Comparison of ENCODE assay signal across 23 cellular contexts in the genomic region with DNA sequence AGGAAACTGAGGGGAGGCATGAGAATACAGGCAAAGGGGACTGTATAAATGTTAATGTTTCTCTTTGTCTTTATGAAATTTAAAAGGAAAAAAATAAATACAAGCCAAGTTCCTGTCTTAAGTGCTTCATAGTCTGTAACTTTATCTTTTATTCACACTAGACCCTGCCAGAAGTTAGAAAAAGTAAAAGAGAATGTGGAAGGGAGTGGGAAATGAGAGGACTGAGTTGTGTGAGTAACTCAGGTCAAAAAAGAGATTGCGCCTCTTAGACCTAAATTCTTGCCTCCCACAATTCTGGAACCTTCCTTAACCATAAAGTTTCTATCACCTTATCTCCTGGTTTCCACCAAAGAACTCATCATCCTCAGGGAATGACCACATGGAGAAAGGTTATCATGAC.
A peak's percentile ranks its signal among the peaks of the same experiment; 100 is the strongest.
DNase-seq lines count a peak whose midpoint lies in the region; ATAC-seq, FAIRE-seq and TF ChIP-seq lines count a peak whose summit lies in the region.
"Had no signal": no experiment of that assay in that cellular context is flagged by ENCODE, and none has a peak within 500 bp of the region (broad histone marks: within the 10 kb centered on the region; RNA-seq: fewer than 3 reads in every experiment).

No MANE protein-coding gene starts in this region.

- TF ChIP-seq CTCF in A549 (IDR thresholded peaks at IDR 0.05): no peak
- TF ChIP-seq CTCF in heart right ventricle (IDR thresholded peaks at IDR 0.05): no peak
- no peak for TF ChIP-seq CTCF in prostate gland (IDR thresholded peaks at IDR 0.05)

- no peaks in the 10 kb centered on the region for H3K9me3 Mint-ChIP-seq in activated CD4-positive, alpha-beta T cell treated with anti-CD3 and anti-CD28 coated beads for 36 hours (ENCODE audit: low read depth)
- H3K9me3 Mint-ChIP-seq: activated CD8-positive, alpha-beta T cell treated with anti-CD3 and anti-CD28 coated beads for 36 hours; CD4-positive, CD25-positive, alpha-beta regulatory T cell; central memory CD8-positive, alpha-beta T cell had no signal

- POLR2A ChIA-PET in A549 (lab: Yijun Ruan, JAX): no interaction called here
- POLR2A ChIA-PET in activated CD4-positive, alpha-beta T cell treated with anti-CD3 and anti-CD28 coated beads for 36 hours (lab: Charles Lee): no interaction called here

- no peaks in the 10 kb centered on the region for H3K4me1 Mint-ChIP-seq in activated CD4-positive, alpha-beta T cell treated with anti-CD3 and anti-CD28 coated beads for 36 hours
- H3K4me1 Mint-ChIP-seq: CD4-positive, CD25-positive, alpha-beta regulatory T cell; central memory CD8-positive, alpha-beta T cell had no signal

- intact Hi-C loops in heart right ventricle (cut with DNase I): loop anchor here in 2 of 10 donors (5.0 to 10.0 kb wide), 2 partner anchors 101 to 236 kb away; a partner anchor contains a TSS
- intact Hi-C loops in prostate gland (cut with DNase I): loop anchor here (5.0 to 10.0 kb wide), 2 partner anchors 39 to 236 kb away; a partner anchor contains a TSS
- intact Hi-C loops in activated CD4-positive, alpha-beta T cell treated with anti-CD3 and anti-CD28 coated beads for 36 hours (cut with DNase I, micrococcal nuclease): no loop called here

- FAIRE-seq in A549 (lab: Jason Lieb, UNC): no peak
- no peak for FAIRE-seq in frontal cortex (lab: Jason Lieb, UNC)
- FAIRE-seq: small intestine had no signal

- H3K4me1 ChIP-seq in A549: peaks cover 58% of the 10 kb centered on the region
- peaks cover 45% of the 10 kb centered on the region for H3K4me1 ChIP-seq in adipocyte (ENCODE audit: control insufficient read depth, insufficient read depth, low read length)
- peaks cover 2 to 36% (median 29%) of the 10 kb centered on the region in 9 donors for H3K4me1 ChIP-seq in heart right ventricle
- peaks cover 7% of the 10 kb centered on the region for H3K4me1 ChIP-seq in prostate gland (replicated peaks)

- peak overlapping the region; percentile 21 for H3K9ac ChIP-seq in adipocyte (ENCODE audit: low read length)

- peaks cover 11% of the 10 kb centered on the region for H3K27me3 Mint-ChIP-seq in activated CD4-positive, alpha-beta T cell treated with anti-CD3 and anti-CD28 coated beads for 36 hours

- H3K4me3 Mint-ChIP-seq in activated CD4-positive, alpha-beta T cell treated with anti-CD3 and anti-CD28 coated beads for 36 hours: no peak overlapping the region
- H3K4me3 Mint-ChIP-seq: activated CD8-positive, alpha-beta T cell treated with anti-CD3 and anti-CD28 coated beads for 36 hours; CD4-positive, CD25-positive, alpha-beta regulatory T cell; central memory CD8-positive, alpha-beta T cell had no signal

- H3K36me3 Mint-ChIP-seq in activated CD4-positive, alpha-beta T cell treated with anti-CD3 and anti-CD28 coated beads for 36 hours (ENCODE audit: low read depth): no peaks in the 10 kb centered on the region
- H3K36me3 Mint-ChIP-seq: CD4-positive, CD25-positive, alpha-beta regulatory T cell had no signal

- 97% methylated on average over 1 of the region's 1 CpG for WGBS in A549 (ENCODE audit: missing lambda C conversion rate)
- WGBS in heart right ventricle, 2 donors: 66 to 75% methylated on average over 1 of the region's 1 CpG
- 80% methylated on average over 1 of the region's 1 CpG for WGBS in prostate gland

- TF ChIP-seq RAD21 in A549 (conservative IDR thresholded peaks at IDR 0.05 in 1 of 2, IDR thresholded peaks at IDR 0.05 in 1 of 2): no peak

- no peak for TF ChIP-seq EP300 in A549 (IDR thresholded peaks at IDR 0.05)

- TF ChIP-seq POLR2A in A549 (IDR thresholded peaks at IDR 0.05; ENCODE audit: low read length) (no peak), prostate gland (IDR thresholded peaks at IDR 0.05) (no peak)

- H3K27ac Mint-ChIP-seq in activated CD4-positive, alpha-beta T cell treated with anti-CD3 and anti-CD28 coated beads for 36 hours: no peak overlapping the region
- H3K27ac Mint-ChIP-seq: activated CD8-positive, alpha-beta T cell treated with anti-CD3 and anti-CD28 coated beads for 36 hours; CD4-positive, CD25-positive, alpha-beta regulatory T cell had no signal

- DNase-seq in A549 (ENCODE audit: low read depth in 1 of 2, low spot score in 1 of 2) (no peak), adipocyte (ENCODE audit: low read depth) (no peak), heart right ventricle (no peak), prostate gland (ENCODE audit: low spot score) (no peak), frontal cortex (ENCODE audit: low spot score in 2 of 2) (no peak), DMS153 treated with DMSO at 0.1 percent for 48 hours (lab: John Stamatoyannopoulos, UW; ENCODE audit: unreplicated experiment) (no peak)
- DNase-seq in activated CD4-positive, alpha-beta T cell treated with anti-CD3 and anti-CD28 coated beads for 36 hours: no peak
- DNase-seq in activated CD4-positive, CD25-positive, alpha-beta regulatory T cell treated with anti-CD3 and anti-CD28 coated beads, Interleukin-2, amount 50 U/mL, for 72 hours: no peak
- DNase-seq: ACHN; activated CD8-positive, alpha-beta T cell treated with anti-CD3 and anti-CD28 coated beads for 36 hours; CD4-positive, CD25-positive, alpha-beta regulatory T cell; effector CD8-positive, alpha-beta T cell; NCI-H1417 treated with DMSO at 0.1 percent for 48 hours; NCI-H2227 treated with DMSO at 0.1 percent for 48 hours; occipital lobe; RPMI8226; stimulated activated CD4-positive, alpha-beta T cell treated with anti-CD3 and anti-CD28 coated beads, Interleukin-4, amount 100 ng/mL, for 4 hours; stimulated activated CD8-positive, alpha-beta memory T cell treated with anti-CD3 and anti-CD28 coated beads, Interleukin-4, amount 100 ng/mL, for 48 hours; SW 1271 had no signal

- no peaks in the 10 kb centered on the region for H3K9me3 ChIP-seq in A549
- no peaks in the 10 kb centered on the region for H3K9me3 ChIP-seq in adipocyte (ENCODE audit: control insufficient read depth, low read length)
- H3K9me3 ChIP-seq in heart right ventricle: no peaks in the 10 kb centered on the region
- H3K9me3 ChIP-seq in prostate gland: no peaks in the 10 kb centered on the region
- H3K9me3 ChIP-seq: HAP-1, thoracic aorta had no signal

- ATAC-seq in A549: no peak
- ATAC-seq in heart right ventricle: no peak
- ATAC-seq in activated CD4-positive, alpha-beta T cell treated with anti-CD3 and anti-CD28 coated beads for 36 hours: no peak
- ATAC-seq: activated CD8-positive, alpha-beta T cell treated with anti-CD3 and anti-CD28 coated beads for 36 hours had no signal

- peak overlapping the region; percentile 58 for H3K4me2 ChIP-seq in A549

- H3K27me3 ChIP-seq in adipocyte (replicated peaks; ENCODE audit: control insufficient read depth, insufficient read depth, low read length): no peaks in the 10 kb centered on the region
- no peaks in the 10 kb centered on the region for H3K27me3 ChIP-seq in heart right ventricle
- no peaks in the 10 kb centered on the region for H3K27me3 ChIP-seq in prostate gland (replicated peaks; ENCODE audit: insufficient read depth)

- CTCF ChIA-PET in A549 (lab: Yijun Ruan, JAX): interaction anchor here (2.6 kb wide), 1 partner anchor 237 kb away, joined by 10 read pairs; a partner anchor contains a TSS
- CTCF ChIA-PET in activated CD4-positive, alpha-beta T cell treated with anti-CD3 and anti-CD28 coated beads for 36 hours (lab: Charles Lee): no interaction called here

- H3K27ac ChIP-seq in A549 (peak overlapping the region; percentile 40 to 71; a peak in 3 of 6 replicates), heart right ventricle (peak overlapping the region in 6 of 10 donors; percentile 20 to 66 (median 47)), prostate gland (peak overlapping the region; percentile 73 to 81)
- H3K27ac ChIP-seq: thoracic aorta had no signal

- H3K36me3 ChIP-seq in adipocyte (ENCODE audit: control insufficient read depth, insufficient read depth, low read length, severe bottlenecking) (peaks cover 20% of the 10 kb centered on the region), heart right ventricle (peaks cover 0 to 18% (median 0%) of the 10 kb centered on the region in 9 donors), prostate gland (no peaks in the 10 kb centered on the region)
- H3K36me3 ChIP-seq: HAP-1 had no signal

- no peak overlapping the region for H3K4me3 ChIP-seq in A549
- no peak overlapping the region for H3K4me3 ChIP-seq in adipocyte (ENCODE audit: low read length)
- H3K4me3 ChIP-seq in heart right ventricle: no peak overlapping the region
- H3K4me3 ChIP-seq in prostate gland: no peak overlapping the region
- H3K4me3 ChIP-seq: HAP-1, thoracic aorta had no signal

TF ChIP-seq in A549, 52 proteins besides CTCF, POLR2A, EP300 and RAD21 (continues in another document):
- TF ChIP-seq MAFK (IDR thresholded peaks at IDR 0.05; ENCODE audit: partially characterized antibody) (no peak), CBX8 (IDR thresholded peaks at IDR 0.05) (no peak), BHLHE40 (IDR thresholded peaks at IDR 0.05; ENCODE audit: low read depth, low read length) (no peak), RCOR1 (IDR thresholded peaks at IDR 0.05; ENCODE audit: low read depth, low read length) (no peak), MAZ (IDR thresholded peaks at IDR 0.05; ENCODE audit: borderline replicate concordance, low read depth, low read length) (no peak), FOSB (CRISPR knock-in tag; IDR thresholded peaks at IDR 0.05) (no peak), JUNB (IDR thresholded peaks at IDR 0.05) (no peak), EHMT2 (IDR thresholded peaks at IDR 0.05; ENCODE audit: low read depth) (no peak)
- TF ChIP-seq, protein P1, sequence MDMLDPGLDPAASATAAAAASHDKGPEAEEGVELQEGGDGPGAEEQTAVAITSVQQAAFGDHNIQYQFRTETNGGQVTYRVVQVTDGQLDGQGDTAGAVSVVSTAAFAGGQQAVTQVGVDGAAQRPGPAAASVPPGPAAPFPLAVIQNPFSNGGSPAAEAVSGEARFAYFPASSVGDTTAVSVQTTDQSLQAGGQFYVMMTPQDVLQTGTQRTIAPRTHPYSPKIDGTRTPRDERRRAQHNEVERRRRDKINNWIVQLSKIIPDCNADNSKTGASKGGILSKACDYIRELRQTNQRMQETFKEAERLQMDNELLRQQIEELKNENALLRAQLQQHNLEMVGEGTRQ (IDR thresholded peaks at IDR 0.05): no peak
- TF ChIP-seq, protein P2, sequence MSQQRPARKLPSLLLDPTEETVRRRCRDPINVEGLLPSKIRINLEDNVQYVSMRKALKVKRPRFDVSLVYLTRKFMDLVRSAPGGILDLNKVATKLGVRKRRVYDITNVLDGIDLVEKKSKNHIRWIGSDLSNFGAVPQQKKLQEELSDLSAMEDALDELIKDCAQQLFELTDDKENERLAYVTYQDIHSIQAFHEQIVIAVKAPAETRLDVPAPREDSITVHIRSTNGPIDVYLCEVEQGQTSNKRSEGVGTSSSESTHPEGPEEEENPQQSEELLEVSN (IDR thresholded peaks at IDR 0.05; ENCODE audit: borderline replicate concordance, low read depth): no peak
- TF ChIP-seq, protein P3, sequence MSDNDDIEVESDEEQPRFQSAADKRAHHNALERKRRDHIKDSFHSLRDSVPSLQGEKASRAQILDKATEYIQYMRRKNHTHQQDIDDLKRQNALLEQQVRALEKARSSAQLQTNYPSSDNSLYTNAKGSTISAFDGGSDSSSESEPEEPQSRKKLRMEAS (IDR thresholded peaks at IDR 0.05): no peak
- TF ChIP-seq, protein P4, sequence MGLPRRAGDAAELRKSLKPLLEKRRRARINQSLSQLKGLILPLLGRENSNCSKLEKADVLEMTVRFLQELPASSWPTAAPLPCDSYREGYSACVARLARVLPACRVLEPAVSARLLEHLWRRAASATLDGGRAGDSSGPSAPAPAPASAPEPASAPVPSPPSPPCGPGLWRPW (IDR thresholded peaks at IDR 0.05): no peak
